8 cellular contexts compared by ENCODE assay signal in genomic region chr4:153750197-153750817, GRCh38. TPM values are rescaled to one million over a fixed set of nuclear protein-coding genes. Genes with fewer than 3 reads are reported as not detected.
DNase-seq lines count a peak whose midpoint lies in the region; ATAC-seq, FAIRE-seq and TF ChIP-seq lines count a peak whose summit lies in the region.

No MANE protein-coding gene starts in this region.

- TF ChIP-seq POLR2A in Peyer's patch (IDR thresholded peaks at IDR 0.05) (no peak), upper lobe of left lung (IDR thresholded peaks at IDR 0.05) (no peak)

- H3K9me3 ChIP-seq in Peyer's patch (no peaks in the 10 kb centered on the region), upper lobe of left lung (no peaks in the 10 kb centered on the region)

- H3K27ac ChIP-seq in Peyer's patch (no peak overlapping the region), upper lobe of left lung (no peak overlapping the region)

- H3K4me3 ChIP-seq in Peyer's patch (no peak overlapping the region), fibroblast of villous mesenchyme (ENCODE audit: low read depth, low read length) (no peak overlapping the region), upper lobe of left lung (no peak overlapping the region)

- WGBS in upper lobe of left lung, 2 donors, result 31 to 38% methylated on average over 5 of the region's 5 CpGs

- H3K27me3 ChIP-seq in Peyer's patch (no peaks in the 10 kb centered on the region), upper lobe of left lung (no peaks in the 10 kb centered on the region)

- TF ChIP-seq CTCF in Peyer's patch (IDR thresholded peaks at IDR 0.05) (peak; percentile 24 to 60 (median 48)), fibroblast of villous mesenchyme (IDR thresholded peaks at IDR 0.05; ENCODE audit: insufficient read depth, low read depth, low read length) (peak; percentile 82), omental fat pad (IDR thresholded peaks at IDR 0.05) (no peak), upper lobe of left lung (IDR thresholded peaks at IDR 0.05) (peak; percentile 42 to 81 (median 71))

- peak; percentile 85 for DNase-seq in COLO829 (ENCODE audit: low spot score)
- DNase-seq in HTR-8/SVneo (ENCODE audit: insufficient read length, low spot score), result peak; percentile 73
- peak in 2 of 3 donors; percentile 35 to 67 for DNase-seq in Peyer's patch
- DNase-seq in activated T-cell treated with anti-CD3 and anti-CD28 coated beads, Interleukin-2, amount 50 U/mL, for 48 hours, result peak; percentile 72 to 76
- DNase-seq in fibroblast of villous mesenchyme (ENCODE audit: low read depth), result peak; percentile 64
- DNase-seq in omental fat pad (ENCODE audit: low spot score), result no peak
- peak in 1 of 2 donors; percentile 70 for DNase-seq in upper lobe of left lung

- ATAC-seq in GM19438 (IDR thresholded peaks at IDR 0.05; ENCODE audit: low read depth, unreplicated experiment) (peak; percentile 93), omental fat pad (ENCODE audit: low FRiP score) (peak; percentile 97), upper lobe of left lung (ENCODE audit: low FRiP score in 2 of 2) (peak; percentile 81 to 88)

- H3K4me1 ChIP-seq in Peyer's patch (no peaks in the 10 kb centered on the region), upper lobe of left lung (peaks cover 0 to 6% (median 0%) of the 10 kb centered on the region in 4 donors)

- H3K36me3 ChIP-seq in Peyer's patch (no peaks in the 10 kb centered on the region), upper lobe of left lung (no peaks in the 10 kb centered on the region)

- FAIRE-seq in HTR-8/SVneo (lab: Jason Lieb, UNC), result peak; percentile 60

- TF ChIP-seq EP300 in upper lobe of left lung (IDR thresholded peaks at IDR 0.05), result no peak

RNA-seq across cellular contexts. Expression of gene RNF175, which starts 9.5 kb away (rescaled TPM):
- total RNA-seq in Peyer's patch, result not detected
- total RNA-seq in fibroblast of villous mesenchyme, result not detected in 2 replicates
- total RNA-seq in omental fat pad, result 1 to 10 TPM in 1 of 4 donors, under 1 TPM in 1, not detected in 2; 0.28 to 1.4 TPM
- not detected for total RNA-seq in upper lobe of left lung

RNA-seq across cellular contexts. Expression of gene SFRP2, which starts 38.6 kb away (rescaled TPM):
- total RNA-seq in Peyer's patch (10 to 100 TPM in 3 of 4 donors, 1 to 10 TPM in 1; 7.2 to 20.3 (median 18.7) TPM), fibroblast of villous mesenchyme (not detected in 2 replicates), omental fat pad (10 to 100 TPM in 3 of 4 donors, 1 to 10 TPM in 1; 9.4 to 34.7 (median 22.8) TPM), upper lobe of left lung (10 to 100 TPM in 2 of 6 donors, 1 to 10 TPM in 2, under 1 TPM in 1, not detected in 1; 0.98 to 45.2 (median 3.2) TPM)

Comparison
In these comparisons a context has a peak if more than half of its experiments do, and no peak if none do; other contexts are left out.
1. CTCF ChIP-seq: peak in Peyer's patch (6 of 6), fibroblast of villous mesenchyme (single experiment) and upper lobe of left lung (6 of 6); none in omental fat pad (0 of 3).
2. Peak in every context shown above with its lines, with median percentiles within 50 percentile points of each other: ATAC-seq.